8 cellular contexts compared by ENCODE assay signal in genomic region chr3:195259146-195259563, GRCh38. TPM values are rescaled to one million over a fixed set of nuclear protein-coding genes. Genes with fewer than 3 reads are reported as not detected.
DNase-seq lines count a peak whose midpoint lies in the region; ATAC-seq and TF ChIP-seq lines count a peak whose summit lies in the region.

No MANE protein-coding gene starts in this region.

- peaks cover 24% of the 10 kb centered on the region for H3K4me1 Mint-ChIP-seq in stimulated activated naive CD8-positive, alpha-beta T cell treated with anti-CD3 and anti-CD28 coated beads, Interleukin-15, Interleukin-2, amounts not matched to agents 100 ng/mL and 50 ng/mL, for 24 hours (ENCODE audit: low read depth)
- H3K4me1 Mint-ChIP-seq in endodermal cell, result peaks cover 24% of the 10 kb centered on the region

- 0 out of 2 replicates have a peak, but pooled peaks cover 12% of the 10 kb centered on the region for H3K79me2 ChIP-seq in PC-9 (ENCODE audit: low read depth)

- H3K4me3 ChIP-seq in PC-9 (peak overlapping the region; percentile 70), endodermal cell (ENCODE audit: low read length) (peak overlapping the region; percentile 69), neuron (ENCODE audit: low read length) (peak overlapping the region; percentile 53)

- peak overlapping the region; percentile 47 for H3K4me3 Mint-ChIP-seq in stimulated activated naive CD8-positive, alpha-beta T cell treated with anti-CD3 and anti-CD28 coated beads, Interleukin-15, Interleukin-2, amounts not matched to agents 100 ng/mL and 50 ng/mL, for 24 hours
- peak overlapping the region; percentile 50 for H3K4me3 Mint-ChIP-seq in endodermal cell

- no TSS peak for BruUV-seq in PC-9 (replicated peaks; lab: Mats Ljungman, UMichigan)

- no peak for ATAC-seq in stimulated activated naive CD8-positive, alpha-beta T cell treated with anti-CD3 and anti-CD28 coated beads, Interleukin-15, Interleukin-2, amounts not matched to agents 100 U/mL and 50 U/mL, for 24 hours

- H3K27me3 ChIP-seq in PC-9 (ENCODE audit: insufficient read depth, low read depth) (no peaks in the 10 kb centered on the region), endodermal cell (ENCODE audit: control insufficient read depth, insufficient read depth, low read length, poor library complexity, severe bottlenecking) (no peaks in the 10 kb centered on the region), neuron (ENCODE audit: insufficient read depth, low read length) (no peaks in the 10 kb centered on the region)

- H3K27me3 Mint-ChIP-seq in stimulated activated naive CD8-positive, alpha-beta T cell treated with anti-CD3 and anti-CD28 coated beads, Interleukin-15, Interleukin-2, amounts not matched to agents 100 ng/mL and 50 ng/mL, for 24 hours, result no peaks in the 10 kb centered on the region
- H3K27me3 Mint-ChIP-seq in endodermal cell (ENCODE audit: insufficient read depth), result no peaks in the 10 kb centered on the region

- no peaks in the 10 kb centered on the region for H4K20me1 ChIP-seq in PC-9 (ENCODE audit: insufficient read depth)

- H3K9me3 ChIP-seq in PC-9 (ENCODE audit: insufficient read depth, low read depth) (no peaks in the 10 kb centered on the region), endodermal cell (ENCODE audit: control insufficient read depth, low read length) (no peaks in the 10 kb centered on the region), neuron (ENCODE audit: low read length) (no peaks in the 10 kb centered on the region)

- H3K36me3 ChIP-seq in PC-9 (ENCODE audit: low read depth), result no peaks in the 10 kb centered on the region
- no peaks in the 10 kb centered on the region for H3K36me3 ChIP-seq in endodermal cell (ENCODE audit: control insufficient read depth, insufficient read depth, low read length)
- H3K36me3 ChIP-seq in neuron (ENCODE audit: insufficient read depth, low read length), result no peaks in the 10 kb centered on the region

- H2AFZ ChIP-seq in PC-9 (peak overlapping the region; percentile 86), neuron (ENCODE audit: low read depth, low read length) (peak overlapping the region; percentile 69)

- intact Hi-C loops in PC-9 (cut with micrococcal nuclease; ENCODE audit: unreplicated experiment), result loop anchor here (1.0 to 10.0 kb wide), 2 partner anchors 104 to 226 kb away; no protein-coding TSS in a partner anchor

- DNase-seq in stimulated activated naive CD8-positive, alpha-beta T cell treated with anti-CD3 and anti-CD28 coated beads, Interleukin-15, Interleukin-2, amounts not matched to agents 100 U/mL and 50 U/mL, for 24 hours, result no peak
- DNase-seq in PC-9, result no peak
- DNase-seq in endodermal cell, result peak; percentile 84
- DNase-seq in NCI-H1105 treated with DMSO at 0.1 percent for 48 hours (lab: John Stamatoyannopoulos, UW), result no peak
- DNase-seq in NCI-H2081 (lab: John Stamatoyannopoulos, UW), result no peak
- no peak for DNase-seq in NCI-H69 (lab: John Stamatoyannopoulos, UW)

- H3K9me3 Mint-ChIP-seq in stimulated activated naive CD8-positive, alpha-beta T cell treated with anti-CD3 and anti-CD28 coated beads, Interleukin-15, Interleukin-2, amounts not matched to agents 100 ng/mL and 50 ng/mL, for 24 hours, result no peaks in the 10 kb centered on the region
- no peaks in the 10 kb centered on the region for H3K9me3 Mint-ChIP-seq in endodermal cell

- H3K4me2 ChIP-seq in PC-9, result peak overlapping the region; percentile 86

- POLR2A ChIA-PET in PC-9 (lab: Charles Lee; ENCODE audit: unreplicated experiment), result no interaction called here

- no peaks in the 10 kb centered on the region for H3K9me2 ChIP-seq in PC-9 (ENCODE audit: insufficient read depth)

- H3K4me1 ChIP-seq in PC-9 (replicated peaks; ENCODE audit: insufficient read depth), result peaks cover 13% of the 10 kb centered on the region
- peaks cover 13% of the 10 kb centered on the region for H3K4me1 ChIP-seq in endodermal cell (ENCODE audit: control insufficient read depth, insufficient read depth, low read length)
- H3K4me1 ChIP-seq in neuron (ENCODE audit: insufficient read depth, low read length), result peaks cover 15% of the 10 kb centered on the region

- CTCF ChIA-PET in PC-9 (lab: Charles Lee), result interaction anchor here (1.4 kb wide), 1 partner anchor 140 kb away, joined by 5 read pairs; no protein-coding TSS in a partner anchor

- H3K9ac ChIP-seq in endodermal cell (ENCODE audit: extremely low read depth, low read length, poor library complexity, severe bottlenecking), result no peak overlapping the region

- H3F3A ChIP-seq in PC-9 (ENCODE audit: insufficient read depth, low read depth), result peaks cover 5% of the 10 kb centered on the region; the same call in 1 of the 2 replicates

- H3K36me3 Mint-ChIP-seq in stimulated activated naive CD8-positive, alpha-beta T cell treated with anti-CD3 and anti-CD28 coated beads, Interleukin-15, Interleukin-2, amounts not matched to agents 100 ng/mL and 50 ng/mL, for 24 hours (ENCODE audit: low read depth), result no peaks in the 10 kb centered on the region
- H3K36me3 Mint-ChIP-seq in endodermal cell (ENCODE audit: low read depth), result peaks cover 7% of the 10 kb centered on the region

- peak overlapping the region; percentile 76 for H3K27ac Mint-ChIP-seq in stimulated activated naive CD8-positive, alpha-beta T cell treated with anti-CD3 and anti-CD28 coated beads, Interleukin-15, Interleukin-2, amounts not matched to agents 100 ng/mL and 50 ng/mL, for 24 hours
- H3K27ac Mint-ChIP-seq in endodermal cell, result no peak overlapping the region

- WGBS in endodermal cell (ENCODE audit: insufficient coverage in 1 of 2, insufficient read length in 1 of 2), 2 experiments, result 55 to 90% methylated on average over 2 to 12 of the region's 12 CpGs

- H3K27ac ChIP-seq in PC-9 (peak overlapping the region; percentile 74), endodermal cell (ENCODE audit: low read depth, low read length) (peak overlapping the region; percentile 67)

- TF ChIP-seq CTCF in PC-9 (conservative IDR thresholded peaks at IDR 0.05) (no peak), endodermal cell (conservative IDR thresholded peaks at IDR 0.05) (no peak)

RNA-seq across cellular contexts. Expression of gene XXYLT1, which starts 11.8 kb away (rescaled TPM):
- total RNA-seq in PC-9 (2021) (13.3 and 14.6 TPM in 2 replicates), endodermal cell (10 to 100 TPM; 35.5 to 38.3 TPM)
- polyA plus RNA-seq in endodermal cell (2013, experiment 1 of 2), result 41.5 TPM
- polyA plus RNA-seq in endodermal cell (2013, experiment 2 of 2), result 41.3 TPM
